In genomic region chr2:232328038-232328435, GRCh38 we compare ENCODE assay signal across 19 cellular contexts. TPM values are rescaled to one million over a fixed set of nuclear protein-coding genes. Genes with fewer than 3 reads are reported as not detected.
DNase-seq lines count a peak whose midpoint lies in the region; ATAC-seq, FAIRE-seq and TF ChIP-seq lines count a peak whose summit lies in the region.
"Had no signal": no experiment of that assay in that cellular context is flagged by ENCODE, and none has a peak within 500 bp of the region (broad histone marks: within the 10 kb centered on the region; RNA-seq: fewer than 3 reads in every experiment).

No MANE protein-coding gene starts in this region.

- TF ChIP-seq POLR2A in esophagus muscularis mucosa (IDR thresholded peaks at IDR 0.05; ENCODE audit: low read depth) = no peak

- H3K36me3 ChIP-seq in kidney (ENCODE audit: control insufficient read depth in 1 of 2, insufficient read depth in 2 of 2, low read length in 2 of 2) = no peaks in the 10 kb centered on the region
- H3K36me3 ChIP-seq in esophagus muscularis mucosa = peaks cover 0 to 8% (median 0%) of the 10 kb centered on the region in 4 donors
- H3K36me3 ChIP-seq: adrenal gland, tibial artery had no signal

- no peaks in the 10 kb centered on the region for H3K27me3 Mint-ChIP-seq in activated CD8-positive, alpha-beta memory T cell treated with anti-CD3 and anti-CD28 coated beads, Interleukin-2, amount 10 ng/mL, durations not matched to agents 7 days and 5 days
- H3K27me3 Mint-ChIP-seq: naive thymus-derived CD4-positive, alpha-beta T cell had no signal

- no peak for FAIRE-seq in kidney (lab: Jason Lieb, UNC)

- peaks cover 4% of the 10 kb centered on the region for H3K4me1 Mint-ChIP-seq in activated CD8-positive, alpha-beta memory T cell treated with anti-CD3 and anti-CD28 coated beads, Interleukin-2, amount 10 ng/mL, durations not matched to agents 7 days and 5 days

- 100% methylated on average over 1 of the region's 2 CpGs for WGBS in esophagus muscularis mucosa

- H3K4me3 ChIP-seq in GM12864 (ENCODE audit: low read depth, low read length) = no peak overlapping the region
- no peak overlapping the region for H3K4me3 ChIP-seq in kidney (ENCODE audit: low read length in 2 of 2)
- no peak overlapping the region for H3K4me3 ChIP-seq in esophagus muscularis mucosa
- H3K4me3 ChIP-seq: adrenal gland, hepatocyte, tibial artery had no signal

- no peak overlapping the region for H3K27ac ChIP-seq in kidney (ENCODE audit: low read depth in 2 of 2, low read length in 2 of 2)
- no peak overlapping the region for H3K27ac ChIP-seq in esophagus muscularis mucosa (replicated peaks in 1 of 4)
- H3K27ac ChIP-seq: adrenal gland, hepatocyte, tibial artery had no signal

- ATAC-seq in activated CD8-positive, alpha-beta memory T cell treated with anti-CD3 and anti-CD28 coated beads, Interleukin-2, amount 10 ng/mL, durations not matched to agents 7 days and 5 days = no peak
- peak; percentile 50 for ATAC-seq in HG02610 (IDR thresholded peaks at IDR 0.05; ENCODE audit: unreplicated experiment)
- ATAC-seq: naive thymus-derived CD4-positive, alpha-beta T cell had no signal

- H3K9me3 Mint-ChIP-seq in activated CD8-positive, alpha-beta memory T cell treated with anti-CD3 and anti-CD28 coated beads, Interleukin-2, amount 10 ng/mL, durations not matched to agents 7 days and 5 days (ENCODE audit: low read depth) = no peaks in the 10 kb centered on the region
- H3K9me3 Mint-ChIP-seq: HFFc6; naive thymus-derived CD4-positive, alpha-beta T cell had no signal

- intact Hi-C loops in kidney (cut with DNase I) = loop anchor here (10.0 kb wide), 1 partner anchor 403 kb away; the partner anchor contains the start of gene NPPC
- intact Hi-C loops in esophagus muscularis mucosa (cut with DNase I) = loop anchor here (5.0 kb wide), 1 partner anchor 421 kb away; no protein-coding TSS in a partner anchor

- no peak overlapping the region for H3K4me3 Mint-ChIP-seq in activated CD8-positive, alpha-beta memory T cell treated with anti-CD3 and anti-CD28 coated beads, Interleukin-2, amount 10 ng/mL, durations not matched to agents 7 days and 5 days
- H3K4me3 Mint-ChIP-seq: HFFc6; naive thymus-derived CD4-positive, alpha-beta T cell had no signal

- H3K27ac Mint-ChIP-seq in activated CD8-positive, alpha-beta memory T cell treated with anti-CD3 and anti-CD28 coated beads, Interleukin-2, amount 10 ng/mL, durations not matched to agents 7 days and 5 days = no peak overlapping the region
- H3K27ac Mint-ChIP-seq: HFFc6 had no signal

- no peaks in the 10 kb centered on the region for H3K36me3 Mint-ChIP-seq in activated CD8-positive, alpha-beta memory T cell treated with anti-CD3 and anti-CD28 coated beads, Interleukin-2, amount 10 ng/mL, durations not matched to agents 7 days and 5 days
- H3K36me3 Mint-ChIP-seq: naive thymus-derived CD4-positive, alpha-beta T cell had no signal

- DNase-seq in activated CD8-positive, alpha-beta memory T cell treated with anti-CD3 and anti-CD28 coated beads, Interleukin-2, amount 50 U/mL, for 4 hours = peak; percentile 14
- no peak for DNase-seq in activated CD8-positive, alpha-beta memory T cell treated with anti-CD3 and anti-CD28 coated beads, Interleukin-2, amount 10 ng/mL, durations not matched to agents 7 days and 5 days
- DNase-seq in GM12864 (ENCODE audit: low read depth) (no peak), kidney (peak; percentile 41), SW 1271 (lab: John Stamatoyannopoulos, UW) (no peak), OCI-M2 (lab: John Stamatoyannopoulos, UW; ENCODE audit: unreplicated experiment) (no peak), esophagus muscularis mucosa (ENCODE audit: extremely low spot score) (no peak)
- DNase-seq: HFFc6; naive thymus-derived CD4-positive, alpha-beta T cell; NCI-H2029; NK-92 treated with Interleukin-12 subunit alpha and Interleukin-12 subunit beta, amount 100 ng/mL, for 24 hours; stimulated activated CD4-positive, alpha-beta T cell treated with anti-CD3 and anti-CD28 coated beads, Interleukin-2, amount 100 ng/mL, for 48 hours had no signal

- no peak overlapping the region for H3K9ac ChIP-seq in kidney (ENCODE audit: low read length in 2 of 2)

- CTCF ChIA-PET in activated CD8-positive, alpha-beta memory T cell treated with anti-CD3 and anti-CD28 coated beads, Interleukin-2, amount 10 ng/mL, durations not matched to agents 7 days and 5 days (lab: Charles Lee) = interaction anchor here (0.6 to 9.9 kb wide), 17 partner anchors 13 to 426 kb away, joined by 3 to 153 read pairs (median 9); partner anchors contain the start of gene NPPC

- no peak for TF ChIP-seq EP300 in esophagus muscularis mucosa (IDR thresholded peaks at IDR 0.05)

- H3K27me3 ChIP-seq in esophagus muscularis mucosa = no peaks in the 10 kb centered on the region
- H3K27me3 ChIP-seq: adrenal gland, hepatocyte, tibial artery had no signal

- peaks cover 0 to 4% of the 10 kb centered on the region in 2 donors for H3K4me1 ChIP-seq in kidney (ENCODE audit: control insufficient read depth in 1 of 2, insufficient read depth in 1 of 2, low read depth in 1 of 2, low read length in 2 of 2)
- H3K4me1 ChIP-seq in esophagus muscularis mucosa = peaks cover 0 to 13% (median 7%) of the 10 kb centered on the region in 4 donors
- H3K4me1 ChIP-seq: adrenal gland, tibial artery had no signal

- H3K9me3 ChIP-seq in kidney (ENCODE audit: control insufficient read depth in 1 of 2, low read length in 2 of 2) (no peaks in the 10 kb centered on the region), esophagus muscularis mucosa (no peaks in the 10 kb centered on the region)
- H3K9me3 ChIP-seq: adrenal gland, tibial artery had no signal

- TF ChIP-seq CTCF in GM12864 (IDR thresholded peaks at IDR 0.05; ENCODE audit: low read depth, low read length, missing control alignments) (peak; percentile 35), kidney (IDR thresholded peaks at IDR 0.05; ENCODE audit: borderline replicate concordance, extremely low read depth, insufficient read depth) (no peak), esophagus muscularis mucosa (IDR thresholded peaks at IDR 0.05) (no peak)

RNA-seq across cellular contexts. Expression of gene ALPP, which starts 50.5 kb away (rescaled TPM):
- not detected for total RNA-seq in activated CD8-positive, alpha-beta memory T cell treated with anti-CD3 and anti-CD28 coated beads, Interleukin-2, amount 10 ng/mL, durations not matched to agents 7 days and 5 days
- total RNA-seq in kidney (not detected), esophagus muscularis mucosa (under 1 TPM in 1 of 4 donors, not detected in 3; 0.06 TPM)
- polyA plus RNA-seq in kidney (ENCODE audit: insufficient read depth, low read depth, low replicate concordance) = not detected
- total RNA-seq: activated CD8-positive, alpha-beta memory T cell treated with anti-CD3 and anti-CD28 coated beads for 36 hours; adrenal gland; epithelial cell of proximal tubule; HFFc6; SK-MEL-5 had no signal
- polyA plus RNA-seq: adrenal gland; naive thymus-derived CD4-positive, alpha-beta T cell had no signal

Comparison
In these comparisons a context has a peak if more than half of its experiments do, and no peak if none do; other contexts are left out.
1. DNase-seq: peak in activated CD8-positive, alpha-beta memory T cell treated with anti-CD3 and anti-CD28 coated beads, Interleukin-2, amount 50 U/mL, for 4 hours (single experiment) and kidney (single experiment); none in activated CD8-positive, alpha-beta memory T cell treated with anti-CD3 and anti-CD28 coated beads, Interleukin-2, amount 10 ng/mL, durations not matched to agents 7 days and 5 days (single experiment), GM12864 (single experiment), SW 1271 (0 of 2), OCI-M2 (single experiment) and esophagus muscularis mucosa (single experiment).